16 cellular contexts compared by ENCODE assay signal in the genomic region with DNA sequence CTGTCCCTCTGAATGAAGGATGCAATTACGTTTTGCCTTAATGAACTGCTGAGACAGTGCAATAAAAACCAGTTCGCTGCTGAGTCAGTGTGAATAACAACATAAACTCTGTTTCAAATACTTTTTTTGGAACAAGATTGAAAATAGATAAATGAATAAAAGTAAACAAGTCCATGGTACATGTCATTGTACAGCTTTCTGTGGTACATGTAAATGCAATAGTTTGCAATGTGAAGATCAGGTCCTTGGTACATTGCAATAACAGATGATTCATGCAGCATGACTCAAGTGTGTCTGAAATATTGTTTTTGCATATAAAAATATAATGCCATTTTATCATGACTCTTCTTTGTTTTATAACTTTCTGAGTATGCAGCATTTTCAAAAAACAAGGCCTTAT.
DNase-seq lines count a peak whose midpoint lies in the region; FAIRE-seq and TF ChIP-seq lines count a peak whose summit lies in the region.
"Had no signal": no experiment of that assay in that cellular context is flagged by ENCODE, and none has a peak within 500 bp of the region (broad histone marks: within the 10 kb centered on the region; RNA-seq: fewer than 3 reads in every experiment).

No MANE protein-coding gene starts in this region.

- TF ChIP-seq POLR2A in lower leg skin (IDR thresholded peaks at IDR 0.05) (no peak), Peyer's patch (IDR thresholded peaks at IDR 0.05) (no peak)

- H3K36me3 ChIP-seq in astrocyte (ENCODE audit: insufficient read depth, low read length) (no peaks in the 10 kb centered on the region), Peyer's patch (no peaks in the 10 kb centered on the region)

- intact Hi-C loops in lower leg skin (cut with DNase I; ENCODE audit: low total_unique reads) = no loop called here

- H3K4me1 Mint-ChIP-seq in astrocyte (ENCODE audit: low read depth, unreplicated experiment) = no peaks in the 10 kb centered on the region
- no peaks in the 10 kb centered on the region for H3K4me1 Mint-ChIP-seq in activated naive CD4-positive, alpha-beta T cell treated with anti-CD3 and anti-CD28 coated beads, Interleukin-2, amount 10 ng/mL, durations not matched to agents 7 days and 5 days

- WGBS in lower leg skin, 2 donors = 53 to 73% methylated on average over 2 of the region's 2 CpGs

- H4K20me1 ChIP-seq in astrocyte (ENCODE audit: insufficient read depth, low read length) = no peaks in the 10 kb centered on the region

- no peak overlapping the region for H2AFZ ChIP-seq in astrocyte (ENCODE audit: low read depth, low read length)

- H3K27ac ChIP-seq in astrocyte (ENCODE audit: low read depth, low read length) (no peak overlapping the region), Peyer's patch (no peak overlapping the region)
- H3K27ac ChIP-seq: 22Rv1 had no signal

- no peak overlapping the region for H3K27ac Mint-ChIP-seq in astrocyte (ENCODE audit: unreplicated experiment)
- H3K27ac Mint-ChIP-seq in activated naive CD4-positive, alpha-beta T cell treated with anti-CD3 and anti-CD28 coated beads, Interleukin-2, amount 10 ng/mL, durations not matched to agents 7 days and 5 days = no peak overlapping the region
- H3K27ac Mint-ChIP-seq: T-helper 2 cell treated with Interferon-gamma antibody and Interleukin-4, amounts not matched to agents 5 μg/mL and 100 μg/mL, for 36 hours had no signal

- no peaks in the 10 kb centered on the region for H3K36me3 Mint-ChIP-seq in astrocyte (ENCODE audit: low read depth, unreplicated experiment)
- no peaks in the 10 kb centered on the region for H3K36me3 Mint-ChIP-seq in activated naive CD4-positive, alpha-beta T cell treated with anti-CD3 and anti-CD28 coated beads, Interleukin-2, amount 10 ng/mL, durations not matched to agents 7 days and 5 days

- peak; percentile 47 for FAIRE-seq in astrocyte (lab: Jason Lieb, UNC)

- H3K4me3 ChIP-seq in astrocyte (ENCODE audit: insufficient read depth, low read depth, low read length) (no peak overlapping the region), fibroblast of villous mesenchyme (ENCODE audit: low read depth, low read length) (no peak overlapping the region), lower leg skin (ENCODE audit: low read depth, poor library complexity, severe bottlenecking) (no peak overlapping the region), Peyer's patch (no peak overlapping the region)
- H3K4me3 ChIP-seq: lung had no signal

- H3K27me3 ChIP-seq in astrocyte (ENCODE audit: insufficient read depth, low read length) (no peaks in the 10 kb centered on the region), Peyer's patch (no peaks in the 10 kb centered on the region)

- H3K9me3 Mint-ChIP-seq in astrocyte (ENCODE audit: unreplicated experiment) = no peaks in the 10 kb centered on the region
- no peaks in the 10 kb centered on the region for H3K9me3 Mint-ChIP-seq in activated naive CD4-positive, alpha-beta T cell treated with anti-CD3 and anti-CD28 coated beads, Interleukin-2, amount 10 ng/mL, durations not matched to agents 7 days and 5 days
- H3K9me3 Mint-ChIP-seq: T-helper 2 cell treated with Interferon-gamma antibody and Interleukin-4, amounts not matched to agents 5 μg/mL and 100 μg/mL, for 36 hours had no signal

- H3K9ac ChIP-seq in astrocyte (ENCODE audit: low read length) = no peak overlapping the region

- no peaks in the 10 kb centered on the region for H3K79me2 ChIP-seq in astrocyte (ENCODE audit: insufficient read depth, low read length)

- H3K4me3 Mint-ChIP-seq in astrocyte (ENCODE audit: unreplicated experiment) = no peak overlapping the region
- H3K4me3 Mint-ChIP-seq in activated naive CD4-positive, alpha-beta T cell treated with anti-CD3 and anti-CD28 coated beads, Interleukin-2, amount 10 ng/mL, durations not matched to agents 7 days and 5 days = no peak overlapping the region
- H3K4me3 Mint-ChIP-seq: T-helper 2 cell treated with Interferon-gamma antibody and Interleukin-4, amounts not matched to agents 5 μg/mL and 100 μg/mL, for 36 hours had no signal

- no peak for TF ChIP-seq CTCF in astrocyte (IDR thresholded peaks at IDR 0.05; ENCODE audit: insufficient read depth, low read depth, low read length)
- TF ChIP-seq CTCF in fibroblast of villous mesenchyme (IDR thresholded peaks at IDR 0.05; ENCODE audit: insufficient read depth, low read depth, low read length) = no peak
- TF ChIP-seq CTCF in lower leg skin (IDR thresholded peaks at IDR 0.05) = no peak
- TF ChIP-seq CTCF in Peyer's patch (IDR thresholded peaks at IDR 0.05) = no peak

- H3K4me2 ChIP-seq in astrocyte (ENCODE audit: low read length) = no peak overlapping the region

- DNase-seq in DMS53 (lab: John Stamatoyannopoulos, UW) = peak; percentile 19
- DNase-seq in DMS53 treated with DMSO at 0.1 percent for 48 hours (lab: John Stamatoyannopoulos, UW; ENCODE audit: unreplicated experiment) = no peak
- DNase-seq in astrocyte (ENCODE audit: low read depth) = peak; percentile 61
- DNase-seq in fibroblast of villous mesenchyme (ENCODE audit: low read depth) = peak; percentile 73
- DNase-seq in germinal center (ENCODE audit: low spot score) = no peak
- DNase-seq in lower leg skin (ENCODE audit: low spot score in 2 of 2) = no peak
- DNase-seq in activated naive CD4-positive, alpha-beta T cell treated with anti-CD3 and anti-CD28 coated beads, Interleukin-2, amount 10 ng/mL, durations not matched to agents 7 days and 5 days = no peak
- DNase-seq in Peyer's patch = no peak
- DNase-seq: activated CD4-positive, alpha-beta T cell treated with anti-CD3 and anti-CD28 coated beads, Interleukin-2, amount 50 U/mL, for 1 hour; anterior cingulate cortex; NCI-H1417 treated with DMSO at 0.1 percent for 48 hours; NCI-H524 treated with DMSO at 0.1 percent for 48 hours; stimulated activated CD4-positive, alpha-beta T cell treated with anti-CD3 and anti-CD28 coated beads, Interleukin-12 subunit alpha, Interleukin-12 subunit beta, amount 100 ng/mL, for 4 hours had no signal

- CTCF ChIA-PET in activated naive CD4-positive, alpha-beta T cell treated with anti-CD3 and anti-CD28 coated beads, Interleukin-2, amount 10 ng/mL, durations not matched to agents 7 days and 5 days (lab: Charles Lee) = no interaction called here

- H3K27me3 Mint-ChIP-seq in astrocyte (ENCODE audit: low read depth, unreplicated experiment) = no peaks in the 10 kb centered on the region
- no peaks in the 10 kb centered on the region for H3K27me3 Mint-ChIP-seq in activated naive CD4-positive, alpha-beta T cell treated with anti-CD3 and anti-CD28 coated beads, Interleukin-2, amount 10 ng/mL, durations not matched to agents 7 days and 5 days

- H3K9me3 ChIP-seq in astrocyte (ENCODE audit: insufficient read depth, low read depth, low read length) (no peaks in the 10 kb centered on the region), Peyer's patch (no peaks in the 10 kb centered on the region)

- H3K4me1 ChIP-seq in astrocyte (ENCODE audit: insufficient read depth, low read length) (no peaks in the 10 kb centered on the region), Peyer's patch (no peaks in the 10 kb centered on the region)

Comparison
In these comparisons a context has a peak if more than half of its experiments do, and no peak if none do; other contexts are left out.
1. DNase-seq: peak in DMS53 (single experiment), astrocyte (single experiment) and fibroblast of villous mesenchyme (single experiment); none in DMS53 treated with DMSO at 0.1 percent for 48 hours (single experiment), germinal center (single experiment), lower leg skin (0 of 2), activated naive CD4-positive, alpha-beta T cell treated with anti-CD3 and anti-CD28 coated beads, Interleukin-2, amount 10 ng/mL, durations not matched to agents 7 days and 5 days (single experiment) and Peyer's patch (0 of 3).